Comparison of ENCODE assay signal across 18 cellular contexts in genomic region chr20:45039470-45039811, GRCh38.
DNase-seq lines count a peak whose midpoint lies in the region; ATAC-seq and TF ChIP-seq lines count a peak whose summit lies in the region.
"Had no signal": no experiment of that assay in that cellular context is flagged by ENCODE, and none has a peak within 500 bp of the region (broad histone marks: within the 10 kb centered on the region; RNA-seq: fewer than 3 reads in every experiment).

No MANE protein-coding gene starts in this region.

- peak overlapping the region; percentile 38 for H3K4me2 ChIP-seq in DOHH2 (ENCODE audit: low read length)

- POLR2A ChIA-PET in naive thymus-derived CD8-positive, alpha-beta T cell (lab: Charles Lee): interaction anchor here (0.5 to 1.5 kb wide), 5 partner anchors 14 to 79 kb away, joined by 3 to 4 read pairs (median 3); partner anchors contain the start of gene TOMM34

- H3K79me2 ChIP-seq in DOHH2 (ENCODE audit: control insufficient read depth, low read length): peaks cover 80% of the 10 kb centered on the region

- no peak for TF ChIP-seq POLR2A in NB4 (IDR thresholded peaks at IDR 0.05; ENCODE audit: extremely low read depth, insufficient read length)

- no peak for ATAC-seq in naive thymus-derived CD8-positive, alpha-beta T cell
- ATAC-seq: activated CD4-positive, CD25-positive, alpha-beta regulatory T cell treated with anti-CD3 and anti-CD28 coated beads, Interleukin-2, amount 50 U/mL, for 24 hours; body of pancreas had no signal

- peaks cover 9 to 80% (median 17%) of the 10 kb centered on the region in 3 donors for H3K36me3 Mint-ChIP-seq in naive thymus-derived CD8-positive, alpha-beta T cell

- no peaks in the 10 kb centered on the region for H3K9me3 Mint-ChIP-seq in naive thymus-derived CD8-positive, alpha-beta T cell
- H3K9me3 Mint-ChIP-seq: activated T-helper 1 cell treated with anti-CD3 and anti-CD28 coated beads, Interleukin-12 subunit alpha, Interleukin-12 subunit beta, Interleukin-2, Interleukin-4 antibody, amounts not matched to agents 30 ng/mL and 10 ng/mL and 1 ng/mL, durations not matched to agents 14 hours and 24 hours and 36 hours had no signal

- no peaks in the 10 kb centered on the region for H3K9me2 ChIP-seq in DOHH2 (replicated peaks; ENCODE audit: control insufficient read depth, low read length)

- H3K27me3 Mint-ChIP-seq in naive thymus-derived CD8-positive, alpha-beta T cell: no peaks in the 10 kb centered on the region

- H4K20me1 ChIP-seq in DOHH2 (ENCODE audit: control insufficient read depth, insufficient read depth, low read depth, low read length): no peaks in the 10 kb centered on the region

- H3K4me1 ChIP-seq in DOHH2 (ENCODE audit: control insufficient read depth, low read length): peaks cover 93% of the 10 kb centered on the region
- peaks cover 62% of the 10 kb centered on the region for H3K4me1 ChIP-seq in adipocyte (ENCODE audit: control insufficient read depth, insufficient read depth, low read length)
- H3K4me1 ChIP-seq: testis had no signal

- TF ChIP-seq CTCF in DOHH2 (IDR thresholded peaks at IDR 0.05; ENCODE audit: low read depth, low read length, poor library complexity, severe bottlenecking): no peak
- no peak for TF ChIP-seq CTCF in NB4 (IDR thresholded peaks at IDR 0.05; ENCODE audit: low read depth, low read length)

- H3K4me3 ChIP-seq in DOHH2 (ENCODE audit: low read length) (peak overlapping the region; percentile 8), NB4 (ENCODE audit: low read depth, low read length) (no peak overlapping the region), adipocyte (ENCODE audit: low read length) (peak overlapping the region; percentile 13)
- H3K4me3 ChIP-seq: body of pancreas, lung, SK-N-MC, testis had no signal

- peak overlapping the region; percentile 47 for H3K9ac ChIP-seq in adipocyte (ENCODE audit: low read length)

- H3K27me3 ChIP-seq in DOHH2 (ENCODE audit: control insufficient read depth, low read length) (no peaks in the 10 kb centered on the region), adipocyte (replicated peaks; ENCODE audit: control insufficient read depth, insufficient read depth, low read length) (no peaks in the 10 kb centered on the region)
- H3K27me3 ChIP-seq: body of pancreas, testis had no signal

- H3K9me3 ChIP-seq in DOHH2 (ENCODE audit: control insufficient read depth, insufficient read depth, low read length) (no peaks in the 10 kb centered on the region), adipocyte (ENCODE audit: control insufficient read depth, low read length) (no peaks in the 10 kb centered on the region)
- H3K9me3 ChIP-seq: body of pancreas, testis had no signal

- H3K4me3 Mint-ChIP-seq in naive thymus-derived CD8-positive, alpha-beta T cell: peak overlapping the region in 2 of 10 donors; percentile 26 to 32
- H3K4me3 Mint-ChIP-seq: activated T-helper 1 cell treated with anti-CD3 and anti-CD28 coated beads, Interleukin-12 subunit alpha, Interleukin-12 subunit beta, Interleukin-2, Interleukin-4 antibody, amounts not matched to agents 30 ng/mL and 10 ng/mL and 1 ng/mL, durations not matched to agents 14 hours and 24 hours and 36 hours had no signal

- peaks cover 29 to 88% (median 82%) of the 10 kb centered on the region in 4 donors for H3K4me1 Mint-ChIP-seq in naive thymus-derived CD8-positive, alpha-beta T cell

- peaks cover 21% of the 10 kb centered on the region for H3F3A ChIP-seq in DOHH2 (ENCODE audit: control insufficient read depth, insufficient read depth)

- DNase-seq in NB4 (ENCODE audit: low read depth) (peak; percentile 90), adipocyte (ENCODE audit: low read depth) (no peak), NCI-H1105 treated with DMSO at 0.1 percent for 48 hours (lab: John Stamatoyannopoulos, UW) (no peak), DMS79 treated with DMSO at 0.1 percent for 48 hours (lab: John Stamatoyannopoulos, UW) (no peak), COR-L47 (lab: John Stamatoyannopoulos, UW) (no peak)
- no peak for DNase-seq in naive thymus-derived CD8-positive, alpha-beta T cell
- no peak for DNase-seq in activated CD8-positive, alpha-beta memory T cell treated with anti-CD3 and anti-CD28 coated beads, Interleukin-2, amount 50 U/mL, for 4 hours
- DNase-seq: body of pancreas, hypothalamus, NCI-H1930, NCI-H748 treated with DMSO at 0.1 percent for 48 hours, small intestine, testis had no signal

- H3K27ac Mint-ChIP-seq in naive thymus-derived CD8-positive, alpha-beta T cell: peak overlapping the region in 8 of 10 donors; percentile 40 to 91 (median 64)
- H3K27ac Mint-ChIP-seq: activated T-helper 1 cell treated with anti-CD3 and anti-CD28 coated beads, Interleukin-12 subunit alpha, Interleukin-12 subunit beta, Interleukin-2, Interleukin-4 antibody, amounts not matched to agents 30 ng/mL and 10 ng/mL and 1 ng/mL, durations not matched to agents 14 hours and 24 hours and 36 hours had no signal

- peak overlapping the region; percentile 74 for H3K27ac ChIP-seq in DOHH2 (ENCODE audit: low read depth, low read length)
- H3K27ac ChIP-seq: body of pancreas, SK-N-MC, testis had no signal

- H3K36me3 ChIP-seq in DOHH2 (ENCODE audit: control insufficient read depth, low read length) (peaks cover 77% of the 10 kb centered on the region), adipocyte (ENCODE audit: control insufficient read depth, insufficient read depth, low read length, severe bottlenecking) (no peaks in the 10 kb centered on the region)
